16 cellular contexts compared by ENCODE assay signal in the genomic region with DNA sequence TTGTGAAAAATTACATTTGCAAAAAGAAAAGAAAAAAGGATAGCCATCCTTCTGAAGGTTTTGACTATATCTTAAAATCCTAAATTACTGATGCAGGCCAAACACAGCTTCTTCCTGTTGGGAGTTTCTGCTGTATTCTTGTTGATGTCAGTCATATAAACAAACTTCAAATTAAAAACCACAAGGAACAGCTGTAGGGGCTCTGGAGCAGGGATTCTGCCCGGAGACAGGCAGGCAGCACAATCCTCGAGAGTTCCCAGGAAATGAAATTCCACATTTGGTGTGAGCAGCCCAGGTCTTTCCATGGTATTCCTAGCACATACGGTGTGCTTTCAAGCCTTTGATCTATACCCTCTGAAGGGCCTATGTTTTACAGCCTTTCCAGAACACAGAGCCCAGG. TPM values are rescaled to one million over a fixed set of nuclear protein-coding genes. Genes with fewer than 3 reads are reported as not detected.
DNase-seq lines count a peak whose midpoint lies in the region; ATAC-seq and TF ChIP-seq lines count a peak whose summit lies in the region.
"Had no signal": no experiment of that assay in that cellular context is flagged by ENCODE, and none has a peak within 500 bp of the region (broad histone marks: within the 10 kb centered on the region; RNA-seq: fewer than 3 reads in every experiment).

No MANE protein-coding gene starts in this region.

- H2AFZ ChIP-seq in fibroblast of lung (ENCODE audit: low read length) = no peak overlapping the region
- no peak overlapping the region for H2AFZ ChIP-seq in osteoblast (ENCODE audit: low read length)
- H2AFZ ChIP-seq: PC-9 had no signal

- H3K9ac ChIP-seq in fibroblast of lung (ENCODE audit: insufficient read depth, low read length) = no peak overlapping the region

- no peak overlapping the region for H3K4me3 ChIP-seq in SJCRH30
- no peak overlapping the region for H3K4me3 ChIP-seq in fibroblast of lung (replicated peaks in 1 of 4; ENCODE audit: control extremely low read depth in 1 of 4, insufficient read depth in 1 of 4, low read depth in 3 of 4, low read length in 4 of 4)
- no peak overlapping the region for H3K4me3 ChIP-seq in osteoblast (ENCODE audit: insufficient read depth, low read length)
- H3K4me3 ChIP-seq in stomach = no peak overlapping the region
- H3K4me3 ChIP-seq: PC-9 had no signal

- WGBS in stomach, 5 donors = 68 to 83% (median 72%) methylated on average over 3 of the region's 3 CpGs

- H3K36me3 ChIP-seq in SJCRH30 = no peaks in the 10 kb centered on the region
- H3K36me3 ChIP-seq in fibroblast of lung (ENCODE audit: control insufficient read depth, insufficient read depth, low read length) = no peaks in the 10 kb centered on the region
- no peaks in the 10 kb centered on the region for H3K36me3 ChIP-seq in osteoblast (ENCODE audit: insufficient read depth, low read length)
- no peaks in the 10 kb centered on the region for H3K36me3 ChIP-seq in stomach

- TF ChIP-seq EP300 in stomach (IDR thresholded peaks at IDR 0.05) = no peak

- no peaks in the 10 kb centered on the region for H3K79me2 ChIP-seq in fibroblast of lung (ENCODE audit: control insufficient read depth, insufficient read depth, low read length)
- peaks cover 10% of the 10 kb centered on the region for H3K79me2 ChIP-seq in osteoblast (ENCODE audit: insufficient read depth, low read length)

- H4K20me1 ChIP-seq in fibroblast of lung (ENCODE audit: control insufficient read depth, extremely low read depth, insufficient read depth, low read length) (no peaks in the 10 kb centered on the region), osteoblast (ENCODE audit: insufficient read depth, low read length) (peaks cover 17% of the 10 kb centered on the region)

- DNase-seq in HCEC 1CT (peak; percentile 81), SJCRH30 (peak; percentile 57 to 78), fibroblast of lung (ENCODE audit: low read depth in 2 of 2) (peak; percentile 31 to 85), osteoblast (ENCODE audit: insufficient read length, low spot score, missing footprints) (no peak), DMS153 (lab: John Stamatoyannopoulos, UW) (no peak), stomach (no peak)
- DNase-seq: CD8-positive, alpha-beta T cell; GOT3; HFFc6; Kasumi-1; NCI-H1436 treated with DMSO at 0.1 percent for 48 hours; NCI-H2227 treated with DMSO at 0.1 percent for 48 hours; NCI-H524 treated with DMSO at 0.1 percent for 48 hours; PC-9 had no signal

- H3K4me2 ChIP-seq in fibroblast of lung (ENCODE audit: extremely low read depth, insufficient read depth, low read length) = peak overlapping the region; percentile 25
- no peak overlapping the region for H3K4me2 ChIP-seq in osteoblast (ENCODE audit: insufficient read depth, low read length)
- H3K4me2 ChIP-seq: PC-9 had no signal

- TF ChIP-seq POLR2A in stomach (IDR thresholded peaks at IDR 0.05) = no peak

- TF ChIP-seq CTCF in fibroblast of lung (conservative IDR thresholded peaks at IDR 0.05 in 1 of 2, IDR thresholded peaks at IDR 0.05 in 1 of 2; ENCODE audit: low read depth in 1 of 2, low read length in 2 of 2) (no peak), osteoblast (IDR thresholded peaks at IDR 0.05; ENCODE audit: extremely low read depth, low read depth, low read length) (no peak), stomach (IDR thresholded peaks at IDR 0.05) (no peak)

- ATAC-seq in HG02938 (IDR thresholded peaks at IDR 0.05; ENCODE audit: unreplicated experiment) = no peak
- ATAC-seq: CD8-positive, alpha-beta T cell; SK-N-SH treated with all-trans-retinoic acid at 6 μM for 48 hours had no signal

- H3K27me3 ChIP-seq in SJCRH30 (no peaks in the 10 kb centered on the region), fibroblast of lung (ENCODE audit: control insufficient read depth, insufficient read depth, low read length) (no peaks in the 10 kb centered on the region), osteoblast (ENCODE audit: insufficient read depth, low read length) (no peaks in the 10 kb centered on the region), stomach (no peaks in the 10 kb centered on the region)

- no peaks in the 10 kb centered on the region for H3K9me3 ChIP-seq in SJCRH30 (replicated peaks)
- no peaks in the 10 kb centered on the region for H3K9me3 ChIP-seq in fibroblast of lung (ENCODE audit: control insufficient read depth, insufficient read depth, low read depth, low read length)
- H3K9me3 ChIP-seq in osteoblast (ENCODE audit: low read depth, low read length) = no peaks in the 10 kb centered on the region
- H3K9me3 ChIP-seq in stomach = no peaks in the 10 kb centered on the region

- H3K4me1 ChIP-seq in SJCRH30 = peaks cover 57% of the 10 kb centered on the region
- peaks cover 19% of the 10 kb centered on the region for H3K4me1 ChIP-seq in fibroblast of lung (ENCODE audit: control insufficient read depth, extremely low read depth, insufficient read depth, low read length)
- peaks cover 62% of the 10 kb centered on the region for H3K4me1 ChIP-seq in osteoblast (ENCODE audit: insufficient read depth, low read length)
- H3K4me1 ChIP-seq in stomach = peaks cover 0 to 14% (median 3%) of the 10 kb centered on the region in 4 donors

- intact Hi-C loops in stomach (cut with DNase I; ENCODE audit: low total_unique reads) = no loop called here

- H3K27ac ChIP-seq in SJCRH30 (peak overlapping the region; percentile 36), fibroblast of lung (ENCODE audit: insufficient read depth, low read length) (no peak overlapping the region), osteoblast (ENCODE audit: low read depth, low read length) (peak overlapping the region; percentile 97), stomach (no peak overlapping the region)
- H3K27ac ChIP-seq: PC-9 had no signal

RNA-seq across cellular contexts. Expression of a gene that starts 43.2 kb away (rescaled TPM):
- total RNA-seq in SJCRH30 (2014; rRNA removed; shearing (Covaris generic)) = 0.12 TPM in 1 of 2 replicates, not detected in the other
- 0.51 and 0.66 TPM in 2 replicates for total RNA-seq in fibroblast of lung
- 0.05 and 0.34 TPM in 2 replicates for polyA plus RNA-seq in fibroblast of lung
- polyA plus RNA-seq in fibroblast of lung (2012) = 0.08 and 0.37 TPM in 2 replicates
- 0.08 TPM in 1 of 2 replicates, not detected in the other for polyA minus RNA-seq in fibroblast of lung (ENCODE audit: low replicate concordance)
- 0.29 and 0.36 TPM in 2 replicates for total RNA-seq in osteoblast
- total RNA-seq in stomach = 1 to 10 TPM in 2 of 5 donors, not detected in 3; 2.6 to 4.4 TPM
- 1 to 10 TPM in 2 of 3 donors, under 1 TPM in 1; 0.18 to 1.2 (median 1.1) TPM for polyA plus RNA-seq in stomach
- total RNA-seq: CD8-positive, alpha-beta T cell; PC-9 had no signal

Comparison
In these comparisons a context has a peak if more than half of its experiments do, and no peak if none do; other contexts are left out.
1. DNase-seq: peak in HCEC 1CT (single experiment), SJCRH30 (2 of 2) and fibroblast of lung (2 of 2); none in osteoblast (single experiment), DMS153 (single experiment) and stomach (single experiment).
2. H3K27ac ChIP-seq: peak in SJCRH30 (single experiment) and osteoblast (single experiment); none in fibroblast of lung (single experiment) and stomach (0 of 5).